In the genomic region with DNA sequence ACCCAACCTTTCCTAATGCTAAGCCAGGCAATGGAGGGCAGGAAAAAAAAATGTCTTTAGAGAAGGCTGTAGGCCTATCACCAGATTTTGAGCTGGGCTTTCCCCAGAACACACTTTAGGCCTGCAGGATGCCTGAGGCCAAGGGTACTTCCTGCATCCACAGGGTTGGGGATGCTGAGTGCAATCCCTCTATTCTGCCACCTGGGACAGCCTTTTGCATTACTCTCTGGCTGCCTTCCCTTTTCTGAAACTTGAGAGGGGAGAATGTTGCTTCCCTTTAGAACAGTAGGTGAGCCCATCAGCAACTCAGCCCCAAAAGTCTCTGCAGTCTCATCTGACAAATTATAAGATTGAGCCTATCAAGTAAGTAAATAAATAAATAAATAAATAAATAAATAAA, we compare ENCODE assay signal across 1 cellular context.
TF ChIP-seq lines count a peak whose summit lies in the region.

No MANE protein-coding gene starts in this region.

TF ChIP-seq in WTC11, 78 proteins besides CTCF, POLR2A, EP300 and RAD21 (continued from another document):
- TF ChIP-seq, protein P1, sequence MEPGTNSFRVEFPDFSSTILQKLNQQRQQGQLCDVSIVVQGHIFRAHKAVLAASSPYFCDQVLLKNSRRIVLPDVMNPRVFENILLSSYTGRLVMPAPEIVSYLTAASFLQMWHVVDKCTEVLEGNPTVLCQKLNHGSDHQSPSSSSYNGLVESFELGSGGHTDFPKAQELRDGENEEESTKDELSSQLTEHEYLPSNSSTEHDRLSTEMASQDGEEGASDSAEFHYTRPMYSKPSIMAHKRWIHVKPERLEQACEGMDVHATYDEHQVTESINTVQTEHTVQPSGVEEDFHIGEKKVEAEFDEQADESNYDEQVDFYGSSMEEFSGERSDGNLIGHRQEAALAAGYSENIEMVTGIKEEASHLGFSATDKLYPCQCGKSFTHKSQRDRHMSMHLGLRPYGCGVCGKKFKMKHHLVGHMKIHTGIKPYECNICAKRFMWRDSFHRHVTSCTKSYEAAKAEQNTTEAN (CRISPR knock-in tag; IDR thresholded peaks at IDR 0.05) = no peak
- TF ChIP-seq ETV6 (CRISPR knock-in tag; IDR thresholded peaks at IDR 0.05) (no peak), FOXJ3 (CRISPR knock-in tag; IDR thresholded peaks at IDR 0.05; ENCODE audit: borderline replicate concordance) (no peak)
- TF ChIP-seq, protein P2, sequence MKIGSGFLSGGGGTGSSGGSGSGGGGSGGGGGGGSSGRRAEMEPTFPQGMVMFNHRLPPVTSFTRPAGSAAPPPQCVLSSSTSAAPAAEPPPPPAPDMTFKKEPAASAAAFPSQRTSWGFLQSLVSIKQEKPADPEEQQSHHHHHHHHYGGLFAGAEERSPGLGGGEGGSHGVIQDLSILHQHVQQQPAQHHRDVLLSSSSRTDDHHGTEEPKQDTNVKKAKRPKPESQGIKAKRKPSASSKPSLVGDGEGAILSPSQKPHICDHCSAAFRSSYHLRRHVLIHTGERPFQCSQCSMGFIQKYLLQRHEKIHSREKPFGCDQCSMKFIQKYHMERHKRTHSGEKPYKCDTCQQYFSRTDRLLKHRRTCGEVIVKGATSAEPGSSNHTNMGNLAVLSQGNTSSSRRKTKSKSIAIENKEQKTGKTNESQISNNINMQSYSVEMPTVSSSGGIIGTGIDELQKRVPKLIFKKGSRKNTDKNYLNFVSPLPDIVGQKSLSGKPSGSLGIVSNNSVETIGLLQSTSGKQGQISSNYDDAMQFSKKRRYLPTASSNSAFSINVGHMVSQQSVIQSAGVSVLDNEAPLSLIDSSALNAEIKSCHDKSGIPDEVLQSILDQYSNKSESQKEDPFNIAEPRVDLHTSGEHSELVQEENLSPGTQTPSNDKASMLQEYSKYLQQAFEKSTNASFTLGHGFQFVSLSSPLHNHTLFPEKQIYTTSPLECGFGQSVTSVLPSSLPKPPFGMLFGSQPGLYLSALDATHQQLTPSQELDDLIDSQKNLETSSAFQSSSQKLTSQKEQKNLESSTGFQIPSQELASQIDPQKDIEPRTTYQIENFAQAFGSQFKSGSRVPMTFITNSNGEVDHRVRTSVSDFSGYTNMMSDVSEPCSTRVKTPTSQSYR (CRISPR knock-in tag; IDR thresholded peaks at IDR 0.05) = no peak
- TF ChIP-seq, protein P3, sequence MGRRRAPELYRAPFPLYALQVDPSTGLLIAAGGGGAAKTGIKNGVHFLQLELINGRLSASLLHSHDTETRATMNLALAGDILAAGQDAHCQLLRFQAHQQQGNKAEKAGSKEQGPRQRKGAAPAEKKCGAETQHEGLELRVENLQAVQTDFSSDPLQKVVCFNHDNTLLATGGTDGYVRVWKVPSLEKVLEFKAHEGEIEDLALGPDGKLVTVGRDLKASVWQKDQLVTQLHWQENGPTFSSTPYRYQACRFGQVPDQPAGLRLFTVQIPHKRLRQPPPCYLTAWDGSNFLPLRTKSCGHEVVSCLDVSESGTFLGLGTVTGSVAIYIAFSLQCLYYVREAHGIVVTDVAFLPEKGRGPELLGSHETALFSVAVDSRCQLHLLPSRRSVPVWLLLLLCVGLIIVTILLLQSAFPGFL (CRISPR knock-in tag; IDR thresholded peaks at IDR 0.05; ENCODE audit: borderline replicate concordance) = no peak
- TF ChIP-seq, protein P4, sequence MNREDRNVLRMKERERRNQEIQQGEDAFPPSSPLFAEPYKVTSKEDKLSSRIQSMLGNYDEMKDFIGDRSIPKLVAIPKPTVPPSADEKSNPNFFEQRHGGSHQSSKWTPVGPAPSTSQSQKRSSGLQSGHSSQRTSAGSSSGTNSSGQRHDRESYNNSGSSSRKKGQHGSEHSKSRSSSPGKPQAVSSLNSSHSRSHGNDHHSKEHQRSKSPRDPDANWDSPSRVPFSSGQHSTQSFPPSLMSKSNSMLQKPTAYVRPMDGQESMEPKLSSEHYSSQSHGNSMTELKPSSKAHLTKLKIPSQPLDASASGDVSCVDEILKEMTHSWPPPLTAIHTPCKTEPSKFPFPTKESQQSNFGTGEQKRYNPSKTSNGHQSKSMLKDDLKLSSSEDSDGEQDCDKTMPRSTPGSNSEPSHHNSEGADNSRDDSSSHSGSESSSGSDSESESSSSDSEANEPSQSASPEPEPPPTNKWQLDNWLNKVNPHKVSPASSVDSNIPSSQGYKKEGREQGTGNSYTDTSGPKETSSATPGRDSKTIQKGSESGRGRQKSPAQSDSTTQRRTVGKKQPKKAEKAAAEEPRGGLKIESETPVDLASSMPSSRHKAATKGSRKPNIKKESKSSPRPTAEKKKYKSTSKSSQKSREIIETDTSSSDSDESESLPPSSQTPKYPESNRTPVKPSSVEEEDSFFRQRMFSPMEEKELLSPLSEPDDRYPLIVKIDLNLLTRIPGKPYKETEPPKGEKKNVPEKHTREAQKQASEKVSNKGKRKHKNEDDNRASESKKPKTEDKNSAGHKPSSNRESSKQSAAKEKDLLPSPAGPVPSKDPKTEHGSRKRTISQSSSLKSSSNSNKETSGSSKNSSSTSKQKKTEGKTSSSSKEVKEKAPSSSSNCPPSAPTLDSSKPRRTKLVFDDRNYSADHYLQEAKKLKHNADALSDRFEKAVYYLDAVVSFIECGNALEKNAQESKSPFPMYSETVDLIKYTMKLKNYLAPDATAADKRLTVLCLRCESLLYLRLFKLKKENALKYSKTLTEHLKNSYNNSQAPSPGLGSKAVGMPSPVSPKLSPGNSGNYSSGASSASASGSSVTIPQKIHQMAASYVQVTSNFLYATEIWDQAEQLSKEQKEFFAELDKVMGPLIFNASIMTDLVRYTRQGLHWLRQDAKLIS (CRISPR knock-in tag; IDR thresholded peaks at IDR 0.05; ENCODE audit: borderline replicate concordance) = no peak
- TF ChIP-seq, protein P5, sequence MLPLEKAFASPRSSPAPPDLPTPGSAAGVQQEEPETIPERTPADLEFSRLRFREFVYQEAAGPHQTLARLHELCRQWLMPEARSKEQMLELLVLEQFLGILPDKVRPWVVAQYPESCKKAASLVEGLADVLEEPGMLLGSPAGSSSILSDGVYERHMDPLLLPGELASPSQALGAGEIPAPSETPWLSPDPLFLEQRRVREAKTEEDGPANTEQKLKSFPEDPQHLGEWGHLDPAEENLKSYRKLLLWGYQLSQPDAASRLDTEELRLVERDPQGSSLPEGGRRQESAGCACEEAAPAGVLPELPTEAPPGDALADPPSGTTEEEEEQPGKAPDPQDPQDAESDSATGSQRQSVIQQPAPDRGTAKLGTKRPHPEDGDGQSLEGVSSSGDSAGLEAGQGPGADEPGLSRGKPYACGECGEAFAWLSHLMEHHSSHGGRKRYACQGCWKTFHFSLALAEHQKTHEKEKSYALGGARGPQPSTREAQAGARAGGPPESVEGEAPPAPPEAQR (CRISPR knock-in tag; IDR thresholded peaks at IDR 0.05) = no peak
TF ChIP-seq in WTC11: peak in this region for 0.
